ENCODE assay signal across 31 cellular contexts in genomic region chr11:121180183-121180582, GRCh38.
"Had no signal": no experiment of that assay in that cellular context is flagged by ENCODE, and none has a peak within 500 bp of the region (broad histone marks: within the 10 kb centered on the region; RNA-seq: fewer than 3 reads in every experiment).

No MANE protein-coding gene starts in this region.

- H3K4me1 ChIP-seq: adrenal gland, ascending aorta, body of pancreas, breast epithelium had no signal

- H3K4me3 ChIP-seq: adrenal gland, ascending aorta, body of pancreas, breast epithelium, cardiac muscle cell had no signal

- DNase-seq: activated effector memory CD4-positive, alpha-beta T cell treated with anti-CD3 and anti-CD28 coated beads, Interleukin-2, amount 50 U/mL, for 16 hours; activated effector memory CD4-positive, alpha-beta T cell treated with Interleukin-2 at 50 U/mL for 16 hours; activated gamma-delta T cell; activated gamma-delta T cell treated with Interleukin-2 at 50 U/mL for 16 hours; activated naive CD4-positive, alpha-beta T cell; activated naive CD4-positive, alpha-beta T cell treated with anti-CD3 and anti-CD28 coated beads for 36 hours; activated naive CD4-positive, alpha-beta T cell treated with anti-CD3 and anti-CD28 coated beads, Interleukin-2, amount 10 ng/mL, durations not matched to agents 7 days and 5 days; activated naive CD4-positive, alpha-beta T cell treated with anti-CD3 and anti-CD28 coated beads, Interleukin-2, amount 50 U/mL, for 16 hours; activated naive CD4-positive, alpha-beta T cell treated with Interleukin-2 at 50 U/mL for 16 hours; activated naive CD8-positive, alpha-beta T cell treated with anti-CD3 and anti-CD28 coated beads for 36 hours; activated naive CD8-positive, alpha-beta T cell treated with anti-CD3 and anti-CD28 coated beads, Interleukin-2, amount 10 ng/mL, durations not matched to agents 7 days and 5 days; activated naive CD8-positive, alpha-beta T cell treated with anti-CD3 and anti-CD28 coated beads, Interleukin-2, amount 50 U/mL, for 24 hours; activated T-cell treated with anti-CD3 and anti-CD28 coated beads, Interleukin-2, amount 50 U/mL, for 24 hours; activated T-cell treated with anti-CD3 and anti-CD28 coated beads, Interleukin-2, amount 50 U/mL, for 4 hours; activated T-cell treated with anti-CD3 and anti-CD28 coated beads, Interleukin-2, amount 50 U/mL, for 48 hours; activated T-cell treated with anti-CD3 and anti-CD28 coated beads, Interleukin-2, amount 50 U/mL, for 72 hours; adrenal gland; amniotic stem cell; amygdala; anterior cingulate cortex; aorta; body of pancreas; brain microvascular endothelial cell; caudate nucleus; central memory CD4-positive, alpha-beta T cell; cerebellar nuclear complex had no signal

- H3K36me3 ChIP-seq: adrenal gland, ascending aorta, brain microvascular endothelial cell, breast epithelium, cardiac muscle cell had no signal

- ATAC-seq: activated naive CD4-positive, alpha-beta T cell treated with anti-CD3 and anti-CD28 coated beads, Interleukin-2, amount 50 U/mL, for 72 hours; activated naive CD8-positive, alpha-beta T cell treated with anti-CD3 and anti-CD28 coated beads, Interleukin-2, amount 50 U/mL, for 24 hours; activated T-cell treated with anti-CD3 and anti-CD28 coated beads, Interleukin-2, amount 50 U/mL, for 4 hours; activated T-cell treated with anti-CD3 and anti-CD28 coated beads, Interleukin-2, amount 50 U/mL, for 72 hours; activated T-helper 17 cell treated with anti-CD3 and anti-CD28 coated beads, Interleukin-2, amount 50 U/mL, for 72 hours; body of pancreas had no signal

- H3K27ac ChIP-seq: adrenal gland, ascending aorta, body of pancreas, brain microvascular endothelial cell, breast epithelium, cardiac muscle cell had no signal

- H3K9me3 ChIP-seq: body of pancreas had no signal

- H3K27me3 ChIP-seq: adrenal gland, ascending aorta, body of pancreas, brain microvascular endothelial cell, breast epithelium, cardiac muscle cell had no signal
